ENCODE assay signal across 12 cellular contexts in the genomic region with DNA sequence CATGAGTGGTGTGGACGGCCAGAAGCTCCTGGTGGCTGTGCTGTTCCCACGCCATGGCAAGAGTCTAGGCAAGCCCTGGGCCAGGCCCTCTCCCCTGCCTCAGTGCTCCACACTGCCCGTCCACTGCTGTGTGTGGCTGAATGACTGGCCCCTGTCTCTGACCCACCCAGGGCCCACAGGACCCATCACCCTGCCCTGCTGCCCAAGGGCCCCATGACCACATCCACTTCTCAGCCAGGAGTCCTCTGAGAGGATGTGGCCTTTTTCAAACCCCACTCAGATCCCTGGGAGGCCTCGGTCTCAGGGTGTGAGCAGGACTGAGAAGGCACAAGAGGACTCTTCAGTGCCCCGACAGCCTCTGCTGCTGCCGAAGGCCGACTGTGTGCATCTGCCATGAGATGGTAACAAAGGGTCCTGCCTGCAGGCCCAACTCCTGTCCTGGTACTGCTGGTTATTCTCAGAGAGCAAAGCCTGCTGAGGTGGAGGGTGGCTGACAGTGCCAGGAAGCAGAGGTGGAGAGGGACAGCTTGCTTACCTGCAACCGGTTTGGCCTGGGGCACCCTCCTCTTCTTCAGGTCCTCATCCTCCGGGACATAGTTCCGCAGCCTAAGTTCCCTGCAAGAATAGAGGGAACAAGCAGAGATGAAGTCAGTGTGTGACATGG. TPM values are rescaled to one million over a fixed set of nuclear protein-coding genes. Genes with fewer than 3 reads are reported as not detected.
DNase-seq lines count a peak whose midpoint lies in the region; ATAC-seq and TF ChIP-seq lines count a peak whose summit lies in the region.
"Had no signal": no experiment of that assay in that cellular context is flagged by ENCODE, and none has a peak within 500 bp of the region (broad histone marks: within the 10 kb centered on the region; RNA-seq: fewer than 3 reads in every experiment).

No MANE protein-coding gene starts in this region.

- H3K4me1 ChIP-seq in ACC112 (ENCODE audit: control insufficient read depth, insufficient read depth, low read length, unreplicated experiment) (peaks cover 10% of the 10 kb centered on the region), esophagus squamous epithelium (peaks cover 32 to 68% (median 51%) of the 10 kb centered on the region in 3 donors), psoas muscle (peaks cover 62% of the 10 kb centered on the region)

- DNase-seq in esophagus squamous epithelium (lab: John Stamatoyannopoulos, UW) (no peak), psoas muscle (peak in 1 of 2 donors; percentile 40), MCF 10A (ENCODE audit: unreplicated experiment) (no peak)
- DNase-seq: DMS79 treated with DMSO at 0.1 percent for 48 hours, erythroblast, hippocampal formation had no signal

- ATAC-seq in psoas muscle (no peak), HG02623 (IDR thresholded peaks at IDR 0.05; ENCODE audit: unreplicated experiment) (no peak), HG02759 (IDR thresholded peaks at IDR 0.05; ENCODE audit: unreplicated experiment) (no peak), GM21717 (IDR thresholded peaks at IDR 0.05; ENCODE audit: unreplicated experiment) (no peak)

- CTCF ChIA-PET in MCF 10A (lab: Yijun Ruan, JAX), result interaction anchor here (0.5 to 1.4 kb wide), 3 partner anchors 9 to 18 kb away, joined by 3 read pairs; no protein-coding TSS in a partner anchor

- H3K27ac Mint-ChIP-seq in MCF 10A (ENCODE audit: low read depth, unreplicated experiment), result no peak overlapping the region

- H3K36me3 ChIP-seq in ACC112 (ENCODE audit: insufficient read depth, low read length), result peaks cover 33% of the 10 kb centered on the region
- H3K36me3 ChIP-seq in KOPT-K1 (ENCODE audit: insufficient read depth, low read length), result peaks cover 85% of the 10 kb centered on the region
- H3K36me3 ChIP-seq in esophagus squamous epithelium, result peaks cover 31 to 78% (median 48%) of the 10 kb centered on the region in 3 donors
- H3K36me3 ChIP-seq in psoas muscle (ENCODE audit: insufficient read depth in 1 of 2, low read depth in 1 of 2), result peaks cover 2 to 53% of the 10 kb centered on the region in 2 donors

- 0 out of 2 replicates have a peak overlapping the region, but pooled peaks have one; percentile 71 for H3K27ac ChIP-seq in ACC112 (ENCODE audit: low read depth, low read length)
- H3K27ac ChIP-seq in KOPT-K1 (ENCODE audit: low read depth, low read length, poor library complexity, severe bottlenecking), result peak overlapping the region; percentile 88
- peak overlapping the region; percentile 86 to 94 (median 86) for H3K27ac ChIP-seq in esophagus squamous epithelium
- H3K27ac ChIP-seq in psoas muscle, result peak overlapping the region; percentile 95

- H3K27me3 Mint-ChIP-seq in MCF 10A (ENCODE audit: insufficient read depth, unreplicated experiment), result no peaks in the 10 kb centered on the region
- H3K27me3 Mint-ChIP-seq: activated naive CD8-positive, alpha-beta T cell had no signal

- H3K27me3 ChIP-seq in ACC112 (ENCODE audit: insufficient read depth, low read length) (no peaks in the 10 kb centered on the region), esophagus squamous epithelium (no peaks in the 10 kb centered on the region), psoas muscle (ENCODE audit: insufficient read depth in 3 of 3, low read length in 2 of 3) (no peaks in the 10 kb centered on the region)

- peaks cover 29% of the 10 kb centered on the region for H3K79me2 ChIP-seq in ACC112 (ENCODE audit: control insufficient read depth, insufficient read depth, low read length, unreplicated experiment)

- TF ChIP-seq CTCF in esophagus squamous epithelium (IDR thresholded peaks at IDR 0.05), result no peak
- TF ChIP-seq CTCF in psoas muscle (IDR thresholded peaks at IDR 0.05), result no peak
- no peak for TF ChIP-seq CTCF in MCF 10A (IDR thresholded peaks at IDR 0.05; ENCODE audit: unreplicated experiment)

- no peaks in the 10 kb centered on the region for H3K9me3 Mint-ChIP-seq in MCF 10A (ENCODE audit: unreplicated experiment)

- POLR2A ChIA-PET in MCF 10A (lab: Yijun Ruan, JAX), result no interaction called here

- TF ChIP-seq POLR2A in esophagus squamous epithelium (IDR thresholded peaks at IDR 0.05), result no peak

- H3K9me3 ChIP-seq in KOPT-K1 (ENCODE audit: insufficient read depth, low read length, poor library complexity, severe bottlenecking) (peaks cover 17% of the 10 kb centered on the region), esophagus squamous epithelium (no peaks in the 10 kb centered on the region), psoas muscle (no peaks in the 10 kb centered on the region)

- H2AFZ ChIP-seq in ACC112 (ENCODE audit: low read length, unreplicated experiment), result no peak overlapping the region

- no TSS peak for BruUV-seq in MCF 10A (replicated peaks; lab: Mats Ljungman, UMichigan)

- H3K4me3 ChIP-seq in ACC112 (ENCODE audit: low read depth, low read length) (no peak overlapping the region), esophagus squamous epithelium (no peak overlapping the region), psoas muscle (no peak overlapping the region)

- intact Hi-C loops in esophagus squamous epithelium (cut with DNase I), result loop anchor here (5.0 kb wide), 1 partner anchor 72 kb away; no protein-coding TSS in a partner anchor
- intact Hi-C loops in psoas muscle (cut with DNase I), result loop anchor here (2.0 to 10.0 kb wide), 5 partner anchors 52 to 400 kb away; a partner anchor contains a TSS
- intact Hi-C loops in MCF 10A (cut with micrococcal nuclease), result no loop called here

- WGBS in esophagus squamous epithelium, 2 donors, result 85 to 90% methylated on average over 6 to 10 of the region's 10 CpGs
- 82 to 86% (median 84%) methylated on average over 10 of the region's 10 CpGs for WGBS in psoas muscle, 3 donors

- peaks cover 65% of the 10 kb centered on the region for H3K36me3 Mint-ChIP-seq in MCF 10A (ENCODE audit: insufficient read depth, unreplicated experiment)

- no peaks in the 10 kb centered on the region for H3K4me1 Mint-ChIP-seq in MCF 10A (ENCODE audit: insufficient read depth, unreplicated experiment)

- no peak overlapping the region for H3K4me3 Mint-ChIP-seq in MCF 10A (ENCODE audit: unreplicated experiment)
- H3K4me3 Mint-ChIP-seq: activated naive CD8-positive, alpha-beta T cell had no signal

RNA-seq across cellular contexts. Expression of a gene that starts 47.5 kb away (rescaled TPM):
- total RNA-seq in esophagus squamous epithelium (1 to 10 TPM in 3 of 4 donors, under 1 TPM in 1; 0.40 to 1.9 (median 1.5) TPM), psoas muscle (1 to 10 TPM; 1.1 to 5.9 (median 4.1) TPM), MCF 10A (2022) (not detected in 2 replicates)
- polyA plus RNA-seq in psoas muscle, result 1 to 10 TPM; 4.0 to 5.2 (median 4.2) TPM

RNA-seq across cellular contexts. Expression of a gene that starts 51.5 kb away (rescaled TPM):
- 10 to 100 TPM; 55.5 to 87.5 (median 67.5) TPM for total RNA-seq in esophagus squamous epithelium
- total RNA-seq in psoas muscle, result 10 to 100 TPM; 25.1 to 36.4 (median 34.9) TPM
- polyA plus RNA-seq in psoas muscle, result 10 to 100 TPM; 47.0 to 69.8 (median 55.5) TPM
- total RNA-seq in MCF 10A (2022), result 43.9 and 45.9 TPM in 2 replicates

RNA-seq across cellular contexts. Expression of a gene that starts 54.4 kb away (rescaled TPM):
- total RNA-seq in esophagus squamous epithelium (100 to 1,000 TPM; 128 to 297 (median 185) TPM), psoas muscle (10 to 100 TPM in 1 of 4 donors, 1 to 10 TPM in 3; 7.3 to 11.2 (median 7.7) TPM), MCF 10A (2022) (14.2 and 20.2 TPM in 2 replicates)
- 10 to 100 TPM in 1 of 3 donors, 1 to 10 TPM in 2; 5.4 to 13.0 (median 6.4) TPM for polyA plus RNA-seq in psoas muscle
